8 cellular contexts compared by ENCODE assay signal in the genomic region with DNA sequence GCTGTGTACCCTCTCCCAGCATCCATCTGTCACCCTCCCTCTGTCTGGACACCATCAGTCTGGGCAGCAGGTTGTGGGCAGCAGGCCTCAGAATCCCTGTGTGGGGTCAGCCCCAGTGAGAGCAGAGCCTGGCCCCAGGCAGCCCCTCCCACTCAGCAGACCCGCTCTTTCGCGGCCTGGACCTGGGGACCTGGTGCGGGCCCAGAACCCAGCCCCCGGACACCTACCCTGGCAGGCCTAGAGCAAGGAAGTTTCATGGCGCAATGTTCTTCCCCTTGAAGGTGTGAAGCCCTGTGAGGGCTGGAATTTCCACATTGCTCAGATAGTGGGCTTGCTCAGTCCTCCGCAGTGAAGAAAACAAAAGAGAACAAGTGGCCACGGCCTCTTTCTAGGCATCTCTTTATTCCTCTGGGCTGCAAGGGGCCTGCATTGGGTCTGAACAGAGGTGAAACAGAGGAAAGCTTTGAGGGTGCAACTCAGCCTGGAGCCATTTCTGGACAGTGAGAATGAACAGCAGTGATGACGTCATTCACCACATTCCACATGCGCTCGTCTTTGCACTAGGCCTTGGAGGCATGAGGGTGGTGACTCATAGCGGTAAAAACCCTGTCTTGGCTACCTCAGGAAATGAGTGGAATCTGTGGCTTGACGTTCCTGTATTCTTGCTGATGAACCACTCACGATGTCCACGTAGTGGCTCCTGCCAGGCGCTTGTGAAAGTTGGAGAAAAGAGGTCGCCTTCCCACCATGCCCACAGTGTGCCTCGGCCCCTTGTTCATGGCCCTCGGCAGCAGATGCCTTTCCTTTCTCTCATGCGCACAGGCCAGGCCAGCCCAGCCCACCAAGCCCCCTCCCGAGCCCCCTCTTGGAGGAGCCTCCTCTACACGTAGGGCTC.
A peak's percentile ranks its signal among the peaks of the same experiment; 100 is the strongest.
DNase-seq lines count a peak whose midpoint lies in the region.

No MANE protein-coding gene starts in this region.

- peak; percentile 72 for DNase-seq in NK-92 treated with Interleukin-12 subunit alpha and Interleukin-12 subunit beta, amount 100 ng/mL, for 24 hours (lab: John Stamatoyannopoulos, UW)
- DNase-seq in NK-92 (lab: John Stamatoyannopoulos, UW; ENCODE audit: unreplicated experiment) = no peak
- peak; percentile 50 to 82 (median 57) for DNase-seq in T-helper 1 cell
- DNase-seq in amniotic stem cell (lab: John Stamatoyannopoulos, UW) = peak; percentile 97
- peak; percentile 98 for DNase-seq in islet precursor cell
- DNase-seq in stimulated activated CD4-positive, alpha-beta T cell treated with anti-CD3 and anti-CD28 coated beads, TNF-alpha, amount 100 ng/mL, for 24 hours (ENCODE audit: low read depth in 3 of 3) = peak; percentile 30 to 63 (median 51)
- no peak for DNase-seq in COR-L47 (lab: John Stamatoyannopoulos, UW)
- no peak for DNase-seq in NCI-H1930 (lab: John Stamatoyannopoulos, UW)

Comparison
In these comparisons a context has a peak if more than half of its experiments do, and no peak if none do; other contexts are left out.
1. DNase-seq: peak in NK-92 treated with Interleukin-12 subunit alpha and Interleukin-12 subunit beta, amount 100 ng/mL, for 24 hours (single experiment), T-helper 1 cell (5 of 5), amniotic stem cell (single experiment), islet precursor cell (single experiment) and stimulated activated CD4-positive, alpha-beta T cell treated with anti-CD3 and anti-CD28 coated beads, TNF-alpha, amount 100 ng/mL, for 24 hours (3 of 3); none in NK-92 (single experiment), COR-L47 (single experiment) and NCI-H1930 (0 of 2).